ENCODE assay signal across 12 cellular contexts in the genomic region with DNA sequence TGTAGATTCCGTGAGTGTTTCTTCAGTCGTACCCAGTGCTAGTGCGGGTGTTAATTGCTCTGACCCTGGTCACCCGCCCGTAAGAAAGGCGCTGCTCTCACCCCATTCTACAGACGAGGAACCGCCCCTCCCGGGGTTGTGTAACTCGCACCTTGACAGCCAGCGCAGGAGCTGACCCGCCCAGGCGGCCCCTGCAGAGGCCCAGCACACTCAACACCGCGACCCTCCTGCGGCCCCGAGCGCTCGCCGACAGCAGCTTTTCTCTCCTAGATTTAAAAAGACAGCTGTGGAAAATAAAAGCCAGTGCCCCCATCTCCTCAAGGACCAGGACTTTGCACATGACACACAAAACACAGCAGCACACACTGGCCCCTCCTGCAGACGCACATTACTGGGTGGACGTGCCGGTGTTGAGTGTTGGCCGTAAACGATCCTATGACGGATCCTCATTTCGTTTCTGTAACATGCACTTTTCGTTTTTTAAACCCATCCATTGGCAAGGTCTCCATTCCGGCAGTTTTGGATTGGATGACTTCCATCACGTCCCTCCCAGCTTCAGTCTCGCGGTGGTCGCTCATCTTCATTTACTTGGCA. TPM values are rescaled to one million over a fixed set of nuclear protein-coding genes. Genes with fewer than 3 reads are reported as not detected.
DNase-seq lines count a peak whose midpoint lies in the region; TF ChIP-seq lines count a peak whose summit lies in the region.
"Had no signal": no experiment of that assay in that cellular context is flagged by ENCODE, and none has a peak within 500 bp of the region (broad histone marks: within the 10 kb centered on the region; RNA-seq: fewer than 3 reads in every experiment).

No MANE protein-coding gene starts in this region.

- peaks cover 33% of the 10 kb centered on the region for H3K4me1 Mint-ChIP-seq in dendritic cell treated with granulocyte-macrophage colony-stimulating factor and Interleukin-4, amounts not matched to agents 40 ng/mL and 50 ng/mL, for 4 days (ENCODE audit: low read depth)
- peaks cover 36% of the 10 kb centered on the region for H3K4me1 Mint-ChIP-seq in nephron progenitor cell

- H3K27me3 ChIP-seq in MG63, result no peaks in the 10 kb centered on the region

- H3K27me3 Mint-ChIP-seq in dendritic cell treated with granulocyte-macrophage colony-stimulating factor and Interleukin-4, amounts not matched to agents 40 ng/mL and 50 ng/mL, for 4 days, result peaks cover 89% of the 10 kb centered on the region
- H3K27me3 Mint-ChIP-seq in nephron progenitor cell (ENCODE audit: low read depth, poor library complexity), result peaks cover 100% of the 10 kb centered on the region

- H3K27ac Mint-ChIP-seq in dendritic cell treated with granulocyte-macrophage colony-stimulating factor and Interleukin-4, amounts not matched to agents 40 ng/mL and 50 ng/mL, for 4 days, result no peak overlapping the region
- H3K27ac Mint-ChIP-seq in nephron progenitor cell, result no peak overlapping the region

- TF ChIP-seq CTCF in nephron progenitor cell (IDR thresholded peaks at IDR 0.05), result no peak

- no peaks in the 10 kb centered on the region for H3K36me3 Mint-ChIP-seq in dendritic cell treated with granulocyte-macrophage colony-stimulating factor and Interleukin-4, amounts not matched to agents 40 ng/mL and 50 ng/mL, for 4 days (ENCODE audit: low read depth)
- H3K36me3 Mint-ChIP-seq in nephron progenitor cell (ENCODE audit: low read depth), result no peaks in the 10 kb centered on the region

- no peaks in the 10 kb centered on the region for H3K9me3 Mint-ChIP-seq in dendritic cell treated with granulocyte-macrophage colony-stimulating factor and Interleukin-4, amounts not matched to agents 40 ng/mL and 50 ng/mL, for 4 days
- peaks cover 9% of the 10 kb centered on the region for H3K9me3 Mint-ChIP-seq in nephron progenitor cell

- H3K36me3 ChIP-seq in MG63, result no peaks in the 10 kb centered on the region
- H3K36me3 ChIP-seq: tibial artery had no signal

- H3K4me3 ChIP-seq in MG63, result peak overlapping the region; percentile 10; the same call in 1 of the 2 replicates
- H3K4me3 ChIP-seq: tibial artery had no signal

- intact Hi-C loops in dendritic cell treated with granulocyte-macrophage colony-stimulating factor and Interleukin-4, amounts not matched to agents 40 ng/mL and 50 ng/mL, for 4 days (cut with micrococcal nuclease), result loop anchor here (5.0 kb wide), 1 partner anchor 37 kb away; the partner anchor contains the start of gene TRIM7

- peak; percentile 16 for DNase-seq in NCI-H748 (lab: John Stamatoyannopoulos, UW; ENCODE audit: unreplicated experiment)
- no peak for DNase-seq in NCI-H748 treated with DMSO at 0.1 percent for 48 hours (lab: John Stamatoyannopoulos, UW)
- DNase-seq in MG63, result no peak
- DNase-seq in nephron progenitor cell, result peak; percentile 49
- DNase-seq in stimulated activated CD4-positive, alpha-beta T cell treated with anti-CD3 and anti-CD28 coated beads, Interleukin-4, amount 100 ng/mL, for 1 hour, result no peak
- no peak for DNase-seq in activated gamma-delta T cell (lab: John Stamatoyannopoulos, UW)
- DNase-seq in DMS153 (lab: John Stamatoyannopoulos, UW), result no peak
- DNase-seq: KBM-7 had no signal

- no peaks in the 10 kb centered on the region for H3K9me3 ChIP-seq in MG63
- H3K9me3 ChIP-seq: tibial artery had no signal

- peak overlapping the region; percentile 22 for H3K4me3 Mint-ChIP-seq in dendritic cell treated with granulocyte-macrophage colony-stimulating factor and Interleukin-4, amounts not matched to agents 40 ng/mL and 50 ng/mL, for 4 days
- peak overlapping the region; percentile 80 for H3K4me3 Mint-ChIP-seq in nephron progenitor cell

RNA-seq across cellular contexts. Expression of gene OR2V2, which starts 22.9 kb away (rescaled TPM):
- total RNA-seq in MG63 (2014; rRNA removed; shearing (Covaris generic); ENCODE audit: low replicate concordance), result not detected in 2 replicates
- total RNA-seq: pulmonary artery endothelial cell; T-helper 1 cell treated with Interleukin-12 subunit alpha and Interleukin-12 subunit beta and Interleukin-4 antibody, amounts not matched to agents 30 ng/mL and 1 ng/mL, for 36 hours had no signal

RNA-seq across cellular contexts. Expression of gene TRIM7, which starts 34.7 kb away (rescaled TPM):
- total RNA-seq in MG63 (2014; rRNA removed; shearing (Covaris generic); ENCODE audit: low replicate concordance), result 15.6 and 22.6 TPM in 2 replicates

RNA-seq across cellular contexts. Expression of gene OR2V1, which starts 39.4 kb away (rescaled TPM):
- not detected in 2 replicates for total RNA-seq in MG63 (2014; rRNA removed; shearing (Covaris generic); ENCODE audit: low replicate concordance)
- total RNA-seq: pulmonary artery endothelial cell; T-helper 1 cell treated with Interleukin-12 subunit alpha and Interleukin-12 subunit beta and Interleukin-4 antibody, amounts not matched to agents 30 ng/mL and 1 ng/mL, for 36 hours had no signal

RNA-seq across cellular contexts. Expression of gene TRIM41, which starts 52.7 kb away (rescaled TPM):
- total RNA-seq in MG63 (2014; rRNA removed; shearing (Covaris generic); ENCODE audit: low replicate concordance), result 31.9 and 43.0 TPM in 2 replicates

Comparison
In these comparisons a context has a peak if more than half of its experiments do, and no peak if none do; other contexts are left out.
1. DNase-seq: peak in NCI-H748 (single experiment) and nephron progenitor cell (single experiment); none in NCI-H748 treated with DMSO at 0.1 percent for 48 hours (single experiment), MG63 (single experiment), stimulated activated CD4-positive, alpha-beta T cell treated with anti-CD3 and anti-CD28 coated beads, Interleukin-4, amount 100 ng/mL, for 1 hour (single experiment), activated gamma-delta T cell (single experiment) and DMS153 (single experiment).